Comparison of ENCODE assay signal across 8 cellular contexts in genomic region chr4:74311696-74312313, GRCh38. TPM values are rescaled to one million over a fixed set of nuclear protein-coding genes. Genes with fewer than 3 reads are reported as not detected.
DNase-seq lines count a peak whose midpoint lies in the region; ATAC-seq, FAIRE-seq and TF ChIP-seq lines count a peak whose summit lies in the region.

No MANE protein-coding gene starts in this region.

- H3K27me3 ChIP-seq in DOHH2 (ENCODE audit: control insufficient read depth, low read length) (peaks cover 2% of the 10 kb centered on the region; the same call in 1 of the 2 replicates), HAP-1 (ENCODE audit: low read depth) (peaks cover 6% of the 10 kb centered on the region)

- H3K4me2 ChIP-seq in DOHH2 (ENCODE audit: low read length): no peak overlapping the region

- no peaks in the 10 kb centered on the region for H3K79me2 ChIP-seq in DOHH2 (ENCODE audit: control insufficient read depth, low read length)

- intact Hi-C loops in kidney (cut with DNase I): no loop called here

- no peak overlapping the region for H3K9ac ChIP-seq in kidney (ENCODE audit: low read length in 2 of 2)

- ATAC-seq in HG02938 (IDR thresholded peaks at IDR 0.05; ENCODE audit: unreplicated experiment): no peak

- no peak overlapping the region for H3K27ac ChIP-seq in DOHH2 (ENCODE audit: low read depth, low read length)
- H3K27ac ChIP-seq in kidney (ENCODE audit: low read depth in 2 of 2, low read length in 2 of 2): no peak overlapping the region

- DNase-seq in HAP-1 (ENCODE audit: low spot score in 2 of 2) (peak; percentile 36 to 38), NCI-H2029 (lab: John Stamatoyannopoulos, UW) (peak; percentile 26), astrocyte of the cerebellum (ENCODE audit: low read depth) (peak; percentile 64), kidney (no peak), urothelium cell line (ENCODE audit: low spot score) (peak; percentile 28)

- H3K4me3 ChIP-seq in DOHH2 (ENCODE audit: low read length): no peak overlapping the region
- H3K4me3 ChIP-seq in HAP-1: no peak overlapping the region
- no peak overlapping the region for H3K4me3 ChIP-seq in astrocyte of the cerebellum (ENCODE audit: low read depth, low read length)
- no peak overlapping the region for H3K4me3 ChIP-seq in kidney (ENCODE audit: low read length in 2 of 2)

- H3K4me1 ChIP-seq in DOHH2 (ENCODE audit: control insufficient read depth, low read length): peaks cover 7% of the 10 kb centered on the region
- no peaks in the 10 kb centered on the region for H3K4me1 ChIP-seq in HAP-1
- H3K4me1 ChIP-seq in kidney (ENCODE audit: control insufficient read depth in 1 of 2, insufficient read depth in 1 of 2, low read depth in 1 of 2, low read length in 2 of 2): no peaks in the 10 kb centered on the region

- H3K9me2 ChIP-seq in DOHH2 (replicated peaks; ENCODE audit: control insufficient read depth, low read length): no peaks in the 10 kb centered on the region

- H3K9me3 ChIP-seq in DOHH2 (ENCODE audit: control insufficient read depth, insufficient read depth, low read length) (no peaks in the 10 kb centered on the region), HAP-1 (no peaks in the 10 kb centered on the region), kidney (ENCODE audit: control insufficient read depth in 1 of 2, low read length in 2 of 2) (no peaks in the 10 kb centered on the region)

- no peaks in the 10 kb centered on the region for H3F3A ChIP-seq in DOHH2 (ENCODE audit: control insufficient read depth, insufficient read depth)

- H4K20me1 ChIP-seq in DOHH2 (ENCODE audit: control insufficient read depth, insufficient read depth, low read depth, low read length): no peaks in the 10 kb centered on the region

- peak; percentile 61 for TF ChIP-seq CTCF in DOHH2 (IDR thresholded peaks at IDR 0.05; ENCODE audit: low read depth, low read length, poor library complexity, severe bottlenecking)
- TF ChIP-seq CTCF in astrocyte of the cerebellum (IDR thresholded peaks at IDR 0.05; ENCODE audit: low read depth, low read length, missing control alignments): peak; percentile 62
- peak; percentile 53 for TF ChIP-seq CTCF in kidney (IDR thresholded peaks at IDR 0.05; ENCODE audit: borderline replicate concordance, extremely low read depth, insufficient read depth)

- in situ Hi-C loops in HAP-1 (cut with MboI; ENCODE audit: low sequenced_read_pairs) (loop anchor here (25.0 kb wide), 1 partner anchor 350 kb away; no protein-coding TSS in a partner anchor), astrocyte of the cerebellum (cut with HindIII; ENCODE audit: low sequenced_read_pairs) (no loop called here)

- FAIRE-seq in A204.1 (lab: Jason Lieb, UNC): peak; percentile 83
- FAIRE-seq in kidney (lab: Jason Lieb, UNC): peak; percentile 66
- peak; percentile 78 for FAIRE-seq in urothelium cell line (lab: Jason Lieb, UNC)

- H3K36me3 ChIP-seq in DOHH2 (ENCODE audit: control insufficient read depth, low read length) (no peaks in the 10 kb centered on the region), HAP-1 (replicated peaks) (no peaks in the 10 kb centered on the region), kidney (ENCODE audit: control insufficient read depth in 1 of 2, insufficient read depth in 2 of 2, low read length in 2 of 2) (no peaks in the 10 kb centered on the region)

RNA-seq across cellular contexts. Expression of gene EPGN, which starts 3.5 kb away (rescaled TPM):
- 1.6 TPM for total RNA-seq in kidney
- polyA plus RNA-seq in kidney (ENCODE audit: insufficient read depth, low read depth, low replicate concordance): not detected

RNA-seq across cellular contexts. Expression of gene EREG, which starts 53.1 kb away (rescaled TPM):
- total RNA-seq in kidney: 0.44 TPM
- polyA plus RNA-seq in kidney (ENCODE audit: insufficient read depth, low read depth, low replicate concordance): not detected
